Comparison of ENCODE assay signal across 34 cellular contexts in genomic region chr6:33820784-33821183, GRCh38. TPM values are rescaled to one million over a fixed set of nuclear protein-coding genes. Genes with fewer than 3 reads are reported as not detected.
"Had no signal": no experiment of that assay in that cellular context is flagged by ENCODE, and none has a peak within 500 bp of the region (broad histone marks: within the 10 kb centered on the region; RNA-seq: fewer than 3 reads in every experiment).

No MANE protein-coding gene starts in this region.

- H3K4me3 Mint-ChIP-seq: activated CD8-positive, alpha-beta T cell treated with anti-CD3 and anti-CD28 coated beads for 36 hours; activated naive CD4-positive, alpha-beta T cell treated with anti-CD3 and anti-CD28 coated beads for 36 hours; activated T-cell treated with anti-CD3 and anti-CD28 coated beads, Interleukin-2, amount 50 U/mL, for 4 hours; activated T-helper 1 cell treated with anti-CD3 and anti-CD28 coated beads, Interleukin-12 subunit alpha, Interleukin-12 subunit beta, Interleukin-2, Interleukin-4 antibody, amounts not matched to agents 30 ng/mL and 10 ng/mL and 1 ng/mL, durations not matched to agents 14 hours and 24 hours and 36 hours; brain had no signal

- H3K9me3 ChIP-seq: adrenal gland had no signal

- H3K36me3 ChIP-seq: adrenal gland had no signal

- H3K27ac ChIP-seq: adrenal gland, VCaP had no signal

- H3K36me3 Mint-ChIP-seq: activated naive CD4-positive, alpha-beta T cell treated with anti-CD3 and anti-CD28 coated beads, Interleukin-2, amount 50 U/mL, for 72 hours; brain had no signal

- H3K27ac Mint-ChIP-seq: activated CD8-positive, alpha-beta T cell treated with anti-CD3 and anti-CD28 coated beads for 36 hours; activated naive CD4-positive, alpha-beta T cell treated with anti-CD3 and anti-CD28 coated beads for 36 hours; activated naive CD4-positive, alpha-beta T cell treated with anti-CD3 and anti-CD28 coated beads, Interleukin-2, amount 50 U/mL, for 72 hours; activated T-helper 1 cell treated with anti-CD3 and anti-CD28 coated beads, Interleukin-12 subunit alpha, Interleukin-12 subunit beta, Interleukin-2, Interleukin-4 antibody, amounts not matched to agents 30 ng/mL and 10 ng/mL and 1 ng/mL, durations not matched to agents 14 hours and 24 hours and 36 hours had no signal

- H3K9me3 Mint-ChIP-seq: activated CD8-positive, alpha-beta T cell treated with anti-CD3 and anti-CD28 coated beads for 36 hours; activated naive CD4-positive, alpha-beta T cell treated with anti-CD3 and anti-CD28 coated beads for 36 hours; activated naive CD4-positive, alpha-beta T cell treated with anti-CD3 and anti-CD28 coated beads, Interleukin-2, amount 50 U/mL, for 72 hours; activated T-cell treated with anti-CD3 and anti-CD28 coated beads, Interleukin-2, amount 50 U/mL, for 4 hours; activated T-helper 1 cell treated with anti-CD3 and anti-CD28 coated beads, Interleukin-12 subunit alpha, Interleukin-12 subunit beta, Interleukin-2, Interleukin-4 antibody, amounts not matched to agents 30 ng/mL and 10 ng/mL and 1 ng/mL, durations not matched to agents 14 hours and 24 hours and 36 hours had no signal

- DNase-seq: activated CD4-positive, alpha-beta T cell treated with anti-CD3 and anti-CD28 coated beads for 1 hour; activated CD4-positive, alpha-beta T cell treated with anti-CD3 and anti-CD28 coated beads for 48 hours; activated CD4-positive, alpha-beta T cell treated with anti-CD3 and anti-CD28 coated beads, Interleukin-2, amount 50 U/mL, for 4 hours; activated CD4-positive, CD25-positive, alpha-beta regulatory T cell; activated CD8-positive, alpha-beta memory T cell treated with anti-CD3 and anti-CD28 coated beads, Interleukin-2, amount 50 U/mL, for 4 hours; activated CD8-positive, alpha-beta T cell treated with anti-CD3 and anti-CD28 coated beads for 36 hours; activated gamma-delta T cell treated with Interleukin-2 at 50 U/mL for 16 hours; activated naive CD4-positive, alpha-beta T cell treated with anti-CD3 and anti-CD28 coated beads for 36 hours; activated T-cell treated with anti-CD3 and anti-CD28 coated beads for 4 hours; activated T-cell treated with anti-CD3 and anti-CD28 coated beads, Interleukin-2, amount 50 U/mL, for 4 hours; caudate nucleus; cerebellar nuclear complex; NCI-H1048; NCI-H1105 treated with DMSO at 0.1 percent for 48 hours; NCI-H1436; NCI-H1930; NCI-H2081 treated with DMSO at 0.1 percent for 48 hours; NCI-H226; NCI-H446 treated with DMSO at 0.1 percent for 48 hours; SIG-M5; SW 1271; T-helper 1 cell; T-helper 2 cell; T-helper 9 cell had no signal

- H3K4me3 ChIP-seq: adrenal gland had no signal

- ATAC-seq: activated CD8-positive, alpha-beta T cell treated with anti-CD3 and anti-CD28 coated beads for 36 hours; activated naive CD4-positive, alpha-beta T cell treated with anti-CD3 and anti-CD28 coated beads, Interleukin-2, amount 50 U/mL, for 72 hours; activated T-cell treated with anti-CD3 and anti-CD28 coated beads, Interleukin-2, amount 50 U/mL, for 4 hours; Panc1 had no signal

- H3K4me1 ChIP-seq: adrenal gland had no signal

RNA-seq across cellular contexts. Expression of gene MLN, which starts 17.0 kb away (rescaled TPM):
- total RNA-seq: activated CD8-positive, alpha-beta T cell treated with anti-CD3 and anti-CD28 coated beads for 36 hours; activated naive CD4-positive, alpha-beta T cell treated with anti-CD3 and anti-CD28 coated beads for 36 hours; activated naive CD4-positive, alpha-beta T cell treated with anti-CD3 and anti-CD28 coated beads, Interleukin-2, amount 50 U/mL, for 72 hours; activated T-cell treated with anti-CD3 and anti-CD28 coated beads, Interleukin-2, amount 50 U/mL, for 4 hours; activated T-helper 1 cell treated with anti-CD3 and anti-CD28 coated beads, Interleukin-12 subunit alpha, Interleukin-12 subunit beta, Interleukin-2, Interleukin-4 antibody, amounts not matched to agents 30 ng/mL and 10 ng/mL and 1 ng/mL, durations not matched to agents 14 hours and 24 hours and 36 hours; adrenal gland; bronchial epithelial cell; MCF 10A; RPMI7951; SK-MEL-5 had no signal
- polyA plus RNA-seq: adrenal gland had no signal
